Comparison of ENCODE assay signal across 21 cellular contexts in the genomic region with DNA sequence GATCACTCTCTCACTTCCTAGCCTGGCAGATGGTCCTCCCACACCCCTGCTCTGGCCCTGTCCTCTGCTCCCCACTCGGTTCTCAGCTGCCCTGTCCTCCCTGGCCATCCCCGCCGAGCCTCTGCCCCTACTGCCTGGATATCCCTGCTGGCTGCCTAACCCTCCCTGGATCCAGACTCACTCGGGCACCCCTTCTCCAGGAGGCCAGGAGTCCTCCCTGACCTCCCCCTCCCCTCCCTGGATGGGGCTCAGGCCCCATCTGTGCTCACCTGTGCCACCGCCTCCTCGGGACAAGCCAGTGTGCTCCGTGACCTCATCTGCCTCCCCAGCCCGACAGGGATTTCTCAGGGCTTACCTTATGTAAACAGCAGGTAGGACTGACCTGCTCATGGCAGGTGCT.
"Had no signal": no experiment of that assay in that cellular context is flagged by ENCODE, and none has a peak within 500 bp of the region (broad histone marks: within the 10 kb centered on the region; RNA-seq: fewer than 3 reads in every experiment).

No MANE protein-coding gene starts in this region.

- ATAC-seq: HepG2, Panc1, PC-3 had no signal

- DNase-seq: IMR-90, Karpas-422, KG1, MG63, NCI-H1092, NCI-H1436, NCI-H187, NCI-H2029, NCI-H2081 treated with DMSO at 0.1 percent for 48 hours, NCI-H2171, NCI-H226, NCI-H446, NCI-H510A, NCI-H524 treated with DMSO at 0.1 percent for 48 hours, NCI-H69, PC-3, SHP77, SK-N-SH, SW 1271 had no signal
